Comparison of ENCODE assay signal across 23 cellular contexts in genomic region chr17:73990290-73990689, GRCh38.
DNase-seq lines count a peak whose midpoint lies in the region; ATAC-seq, FAIRE-seq and TF ChIP-seq lines count a peak whose summit lies in the region.
"Had no signal": no experiment of that assay in that cellular context is flagged by ENCODE, and none has a peak within 500 bp of the region (broad histone marks: within the 10 kb centered on the region; RNA-seq: fewer than 3 reads in every experiment).

No MANE protein-coding gene starts in this region.

- peaks cover 13 to 42% of the 10 kb centered on the region in 2 experiments; a peak in 3 of 5 replicates for H3K27me3 ChIP-seq in K562 (ENCODE audit: control insufficient read depth in 2 of 2, insufficient read depth in 2 of 2, low read length in 2 of 2)
- peaks cover 0 to 30% (median 0%) of the 10 kb centered on the region in 7 donors for H3K27me3 ChIP-seq in spleen (replicated peaks in 1 of 7)
- no peaks in the 10 kb centered on the region for H3K27me3 ChIP-seq in testis
- no peaks in the 10 kb centered on the region for H3K27me3 ChIP-seq in colonic mucosa
- H3K27me3 ChIP-seq: BE2C, BLaER1 had no signal

- TF ChIP-seq CTCF in A549 (IDR thresholded peaks at IDR 0.05) (no peak), K562 (IDR thresholded peaks at IDR 0.05 in 2 of 3, conservative IDR thresholded peaks at IDR 0.05 in 1 of 3; ENCODE audit: insufficient read depth in 2 of 3, low read depth in 1 of 3, low read length in 3 of 3) (no peak), spleen (IDR thresholded peaks at IDR 0.05 in 8 of 11, conservative IDR thresholded peaks at IDR 0.05 in 3 of 11) (no peak), testis (IDR thresholded peaks at IDR 0.05) (no peak), colonic mucosa (IDR thresholded peaks at IDR 0.05) (no peak)

- no peaks in the 10 kb centered on the region for H3K36me3 ChIP-seq in K562 (ENCODE audit: control insufficient read depth, insufficient read depth, low read length)
- H3K36me3 ChIP-seq in spleen: no peaks in the 10 kb centered on the region
- H3K36me3 ChIP-seq in testis (ENCODE audit: low read depth, missing control alignments): no peaks in the 10 kb centered on the region
- no peaks in the 10 kb centered on the region for H3K36me3 ChIP-seq in colonic mucosa
- H3K36me3 ChIP-seq: BE2C, BLaER1 had no signal

- no peaks in the 10 kb centered on the region for H3K79me2 ChIP-seq in K562 (ENCODE audit: control insufficient read depth, insufficient read depth, low read length)

- H3K9me1 ChIP-seq in K562 (ENCODE audit: control insufficient read depth, insufficient read depth, low read length): no peaks in the 10 kb centered on the region

- TF ChIP-seq EP300 in A549 (IDR thresholded peaks at IDR 0.05) (no peak), K562 (IDR thresholded peaks at IDR 0.05; ENCODE audit: low read length) (no peak)

- H3K27ac ChIP-seq in A549 (no peak overlapping the region), K562 (ENCODE audit: extremely low read depth, low read depth, low read length) (no peak overlapping the region), spleen (no peak overlapping the region), testis (no peak overlapping the region), colonic mucosa (no peak overlapping the region)
- H3K27ac ChIP-seq: 22Rv1, BLaER1 had no signal

- no peak overlapping the region for H2AFZ ChIP-seq in K562 (ENCODE audit: low read depth, low read length)

- H3K4me3 ChIP-seq in A549: no peak overlapping the region
- no peak overlapping the region for H3K4me3 ChIP-seq in K562
- H3K4me3 ChIP-seq in spleen: no peak overlapping the region
- no peak overlapping the region for H3K4me3 ChIP-seq in testis
- H3K4me3 ChIP-seq in colonic mucosa: no peak overlapping the region
- H3K4me3 ChIP-seq: BLaER1, GM12878 had no signal

- 69% methylated on average over 6 of the region's 7 CpGs for WGBS in A549 (ENCODE audit: missing lambda C conversion rate)
- 7% methylated on average over 6 of the region's 7 CpGs for WGBS in K562 (ENCODE audit: insufficient coverage, low coverage, missing lambda C conversion rate)
- 84 to 96% (median 91%) methylated on average over 7 of the region's 7 CpGs for WGBS in spleen, 5 donors
- WGBS in testis, 2 donors: 84 to 88% methylated on average over 7 of the region's 7 CpGs

- CTCF ChIA-PET in A549 (lab: Yijun Ruan, JAX) (interaction anchor here (0.8 to 2.3 kb wide), 4 partner anchors 8 to 186 kb away, joined by 3 to 14 read pairs (median 6); no protein-coding TSS in a partner anchor), K562 (lab: Yijun Ruan, JAX; ENCODE audit: low intra/inter-chr PET ratio) (no interaction called here)

- DNase-seq in A549 (ENCODE audit: low read depth in 1 of 2, low spot score in 1 of 2): no peak
- no peak for DNase-seq in K562 (ENCODE audit: extremely low read depth in 1 of 4, low spot score in 3 of 4)
- peak; percentile 28 for DNase-seq in spleen
- DNase-seq in testis: no peak
- no peak for DNase-seq in colonic mucosa
- DNase-seq: ACHN; BE2C; C1 segment of cervical spinal cord; CD4-positive, alpha-beta memory T cell; CD4-positive, CD25-positive, alpha-beta regulatory T cell; CD8-positive, alpha-beta memory T cell; COR-L47; DMS 273 treated with DMSO at 0.1 percent for 48 hours; DMS153; DMS53; DMS79; DND-41; EL; GDM1 had no signal

- TF ChIP-seq POLR2A in A549 (IDR thresholded peaks at IDR 0.05; ENCODE audit: low read length) (no peak), K562 (conservative IDR thresholded peaks at IDR 0.05) (no peak), spleen (IDR thresholded peaks at IDR 0.05) (no peak), testis (IDR thresholded peaks at IDR 0.05) (no peak)

- no TSS peak for BruUV-seq in K562 (replicated peaks; lab: Mats Ljungman, UMichigan)

- H3K9ac ChIP-seq in K562 (ENCODE audit: insufficient read depth in 1 of 2, low read depth in 2 of 2, low read length in 2 of 2) (no peak overlapping the region), colonic mucosa (ENCODE audit: low read depth in 2 of 2, low read length in 2 of 2) (no peak overlapping the region)
- H3K9ac ChIP-seq: BLaER1 had no signal

- H3K4me1 ChIP-seq in A549 (no peaks in the 10 kb centered on the region), K562 (replicated peaks in 1 of 2; ENCODE audit: control insufficient read depth in 2 of 2, insufficient read depth in 2 of 2, low read length in 2 of 2) (no peaks in the 10 kb centered on the region), spleen (peaks cover 0 to 1% (median 0%) of the 10 kb centered on the region in 6 donors), testis (no peaks in the 10 kb centered on the region), colonic mucosa (no peaks in the 10 kb centered on the region)
- H3K4me1 ChIP-seq: BE2C had no signal

- H3K4me2 ChIP-seq in A549 (no peak overlapping the region), K562 (ENCODE audit: insufficient read depth, low read length) (no peak overlapping the region)
- H3K4me2 ChIP-seq: BLaER1 had no signal

- POLR2A ChIA-PET in A549 (lab: Yijun Ruan, JAX) (no interaction called here), K562 (lab: Yijun Ruan, JAX) (no interaction called here)

- in situ Hi-C loops in K562 (cut with MboI): no loop called here

- intact Hi-C loops in K562 (cut with micrococcal nuclease): no loop called here
- intact Hi-C loops in spleen (cut with DNase I; ENCODE audit: low total_unique reads): no loop called here
- intact Hi-C loops in testis (cut with DNase I; ENCODE audit: low total_unique reads): no loop called here
- intact Hi-C loops in colonic mucosa (cut with DNase I): no loop called here

- FAIRE-seq in A549 (lab: Jason Lieb, UNC) (no peak), K562 (lab: Jason Lieb, UNC) (no peak)
- FAIRE-seq: GM12878, GM19239 had no signal

- H4K20me1 ChIP-seq in K562 (replicated peaks; ENCODE audit: control insufficient read depth, insufficient read depth, low read length): peaks cover 8% of the 10 kb centered on the region; the same call in 1 of the 2 replicates
- H4K20me1 ChIP-seq: BLaER1 had no signal

- H3K9me3 ChIP-seq in A549 (no peaks in the 10 kb centered on the region), K562 (replicated peaks; ENCODE audit: control insufficient read depth, insufficient read depth, low read depth, low read length) (no peaks in the 10 kb centered on the region), spleen (no peaks in the 10 kb centered on the region), testis (no peaks in the 10 kb centered on the region), colonic mucosa (no peaks in the 10 kb centered on the region)
- H3K9me3 ChIP-seq: BE2C, BLaER1 had no signal

- ATAC-seq in A549 (no peak), K562 (no peak)
- ATAC-seq: GM12878 had no signal

- TF ChIP-seq RAD21 in A549 (conservative IDR thresholded peaks at IDR 0.05 in 1 of 2, IDR thresholded peaks at IDR 0.05 in 1 of 2) (no peak), K562 (CRISPR knock-in tag; conservative IDR thresholded peaks at IDR 0.05 in 1 of 2, IDR thresholded peaks at IDR 0.05 in 1 of 2) (no peak)

TF ChIP-seq in A549, 52 proteins besides CTCF, POLR2A, EP300 and RAD21 (continues in another document):
- no peak for TF ChIP-seq GATA3 (IDR thresholded peaks at IDR 0.05; ENCODE audit: borderline replicate concordance)
- no peak for TF ChIP-seq RNF2 (IDR thresholded peaks at IDR 0.05; ENCODE audit: borderline replicate concordance, low read depth)
- TF ChIP-seq ZC3H11A (IDR thresholded peaks at IDR 0.05): no peak
- TF ChIP-seq ZFP36 (IDR thresholded peaks at IDR 0.05; ENCODE audit: borderline replicate concordance, partially characterized antibody): peak; percentile 73
- no peak for TF ChIP-seq USF2 (IDR thresholded peaks at IDR 0.05)
- TF ChIP-seq TFCP2L1 (CRISPR knock-in tag; IDR thresholded peaks at IDR 0.05): no peak

TF ChIP-seq in K562, 482 proteins besides CTCF, POLR2A, EP300 and RAD21 (continues in another document):
- TF ChIP-seq ZFP36 (IDR thresholded peaks at IDR 0.05; ENCODE audit: low read depth, low read length, partially characterized antibody) (peak; percentile 85), AFF4 (CRISPR knock-in tag; IDR thresholded peaks at IDR 0.05) (no peak)
- TF ChIP-seq, protein P1, sequence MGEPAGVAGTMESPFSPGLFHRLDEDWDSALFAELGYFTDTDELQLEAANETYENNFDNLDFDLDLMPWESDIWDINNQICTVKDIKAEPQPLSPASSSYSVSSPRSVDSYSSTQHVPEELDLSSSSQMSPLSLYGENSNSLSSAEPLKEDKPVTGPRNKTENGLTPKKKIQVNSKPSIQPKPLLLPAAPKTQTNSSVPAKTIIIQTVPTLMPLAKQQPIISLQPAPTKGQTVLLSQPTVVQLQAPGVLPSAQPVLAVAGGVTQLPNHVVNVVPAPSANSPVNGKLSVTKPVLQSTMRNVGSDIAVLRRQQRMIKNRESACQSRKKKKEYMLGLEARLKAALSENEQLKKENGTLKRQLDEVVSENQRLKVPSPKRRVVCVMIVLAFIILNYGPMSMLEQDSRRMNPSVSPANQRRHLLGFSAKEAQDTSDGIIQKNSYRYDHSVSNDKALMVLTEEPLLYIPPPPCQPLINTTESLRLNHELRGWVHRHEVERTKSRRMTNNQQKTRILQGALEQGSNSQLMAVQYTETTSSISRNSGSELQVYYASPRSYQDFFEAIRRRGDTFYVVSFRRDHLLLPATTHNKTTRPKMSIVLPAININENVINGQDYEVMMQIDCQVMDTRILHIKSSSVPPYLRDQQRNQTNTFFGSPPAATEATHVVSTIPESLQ (CRISPR knock-in tag; IDR thresholded peaks at IDR 0.05): no peak

Comparison
In these comparisons a context has a peak if more than half of its experiments do, and no peak if none do; other contexts are left out.
1. Of the 35 proteins assayed by ChIP-seq in both K562 and A549: peak only in K562: none; only in A549: none; in both: ZFP36; in neither: 34.